ENCODE assay signal across 11 cellular contexts in genomic region chr10:72228318-72228751, GRCh38. TPM values are rescaled to one million over a fixed set of nuclear protein-coding genes. Genes with fewer than 3 reads are reported as not detected.
DNase-seq lines count a peak whose midpoint lies in the region; ATAC-seq and TF ChIP-seq lines count a peak whose summit lies in the region.
"Had no signal": no experiment of that assay in that cellular context is flagged by ENCODE, and none has a peak within 500 bp of the region (broad histone marks: within the 10 kb centered on the region; RNA-seq: fewer than 3 reads in every experiment).

No MANE protein-coding gene starts in this region.

- H3K27ac ChIP-seq in thoracic aorta: peak overlapping the region; percentile 51 to 78
- H3K27ac ChIP-seq: HL-60 had no signal

- no peak for ATAC-seq in activated T-cell treated with anti-CD3 and anti-CD28 coated beads, Interleukin-2, amount 50 U/mL, for 72 hours (replicated peaks in 1 of 2)
- no peak for ATAC-seq in thoracic aorta (ENCODE audit: insufficient number of reproducible peaks, low FRiP score, low read depth)

- peaks cover 20% of the 10 kb centered on the region for H3K4me1 ChIP-seq in endocrine pancreas (ENCODE audit: control insufficient read depth, insufficient read depth, low read length)
- peaks cover 38 to 54% of the 10 kb centered on the region in 2 donors for H3K4me1 ChIP-seq in thoracic aorta (ENCODE audit: control insufficient read depth in 1 of 2, low read depth in 2 of 2)

- H3K27me3 ChIP-seq in endocrine pancreas (ENCODE audit: control insufficient read depth, insufficient read depth, low read length) (no peaks in the 10 kb centered on the region), thoracic aorta (replicated peaks; ENCODE audit: insufficient read depth) (no peaks in the 10 kb centered on the region)
- H3K27me3 ChIP-seq: BE2C had no signal

- peaks cover 39% of the 10 kb centered on the region for H3K4me1 Mint-ChIP-seq in activated T-cell treated with anti-CD3 and anti-CD28 coated beads, Interleukin-2, amount 50 U/mL, for 72 hours (ENCODE audit: low read depth)

- H3K36me3 ChIP-seq in endocrine pancreas (ENCODE audit: control insufficient read depth, insufficient read depth, low read length) (peaks cover 2% of the 10 kb centered on the region), thoracic aorta (peaks cover 33% of the 10 kb centered on the region)

- H3K4me3 Mint-ChIP-seq in activated T-cell treated with anti-CD3 and anti-CD28 coated beads, Interleukin-2, amount 50 U/mL, for 72 hours: peak overlapping the region in 1 of 2 donors; percentile 25

- no peaks in the 10 kb centered on the region for H3K9me3 ChIP-seq in endocrine pancreas (ENCODE audit: control insufficient read depth, low read length)
- H3K9me3 ChIP-seq in thoracic aorta: no peaks in the 10 kb centered on the region
- H3K9me3 ChIP-seq: BE2C had no signal

- peak overlapping the region; percentile 63 for H3K27ac Mint-ChIP-seq in activated T-cell treated with anti-CD3 and anti-CD28 coated beads, Interleukin-2, amount 50 U/mL, for 72 hours

- TF ChIP-seq CTCF in thoracic aorta (IDR thresholded peaks at IDR 0.05) (no peak), GM13977 (IDR thresholded peaks at IDR 0.05; ENCODE audit: extremely low read depth, insufficient read depth, missing control alignments) (no peak)

- H3K27me3 Mint-ChIP-seq in activated T-cell treated with anti-CD3 and anti-CD28 coated beads, Interleukin-2, amount 50 U/mL, for 72 hours (ENCODE audit: low read depth): no peaks in the 10 kb centered on the region

- H3K4me3 ChIP-seq in endocrine pancreas (ENCODE audit: control insufficient read depth, insufficient read depth, low read length): peak overlapping the region; percentile 25
- no peak overlapping the region for H3K4me3 ChIP-seq in thoracic aorta

- H3K9ac ChIP-seq in endocrine pancreas (ENCODE audit: control insufficient read depth, insufficient read depth, low read length): no peak overlapping the region

- H3K36me3 Mint-ChIP-seq in activated T-cell treated with anti-CD3 and anti-CD28 coated beads, Interleukin-2, amount 50 U/mL, for 72 hours (ENCODE audit: insufficient read depth in 2 of 2): peaks cover 5 to 25% of the 10 kb centered on the region in 2 donors

- no peak for DNase-seq in activated T-cell treated with anti-CD3 and anti-CD28 coated beads, Interleukin-2, amount 50 U/mL, for 72 hours
- DNase-seq in activated T-cell treated with anti-CD3 and anti-CD28 coated beads, Interleukin-2, amount 50 U/mL, for 1 hour: no peak
- DNase-seq in NCI-H2196 treated with DMSO at 0.1 percent for 48 hours (lab: John Stamatoyannopoulos, UW; ENCODE audit: unreplicated experiment) (peak; percentile 18), thoracic aorta (ENCODE audit: low spot score) (no peak), GM13977 (ENCODE audit: low spot score) (no peak), NCI-H510A (lab: John Stamatoyannopoulos, UW) (no peak)
- no peak for DNase-seq in stimulated activated naive CD4-positive, alpha-beta T cell (lab: John Stamatoyannopoulos, UW)
- DNase-seq: BE2C, hypothalamus had no signal

- H3K9me3 Mint-ChIP-seq in activated T-cell treated with anti-CD3 and anti-CD28 coated beads, Interleukin-2, amount 50 U/mL, for 72 hours: no peaks in the 10 kb centered on the region

- in situ Hi-C loops in GM13977 (cut with MboI; ENCODE audit: low pct_unique_long_range_greater_than_20kb, low sequenced_read_pairs, unreplicated experiment): no loop called here

RNA-seq across cellular contexts. Expression of gene ASCC1, which starts 12.3 kb away (rescaled TPM):
- 10 to 100 TPM; 81.2 to 84.3 TPM for total RNA-seq in activated T-cell treated with anti-CD3 and anti-CD28 coated beads, Interleukin-2, amount 50 U/mL, for 72 hours
- total RNA-seq in thoracic aorta: 10 to 100 TPM; 15.2 to 30.3 TPM

RNA-seq across cellular contexts. Expression of gene ANAPC16, which starts 12.5 kb away (rescaled TPM):
- 100 to 1,000 TPM; 183 to 197 TPM for total RNA-seq in activated T-cell treated with anti-CD3 and anti-CD28 coated beads, Interleukin-2, amount 50 U/mL, for 72 hours
- 10 to 100 TPM; 44.0 to 46.7 TPM for total RNA-seq in thoracic aorta

RNA-seq across cellular contexts. Expression of gene DDIT4, which starts 45.4 kb away (rescaled TPM):
- total RNA-seq in activated T-cell treated with anti-CD3 and anti-CD28 coated beads, Interleukin-2, amount 50 U/mL, for 72 hours: 1,000 to 10,000 TPM; 1,119 to 1,202 TPM
- 100 to 1,000 TPM; 163 to 374 TPM for total RNA-seq in thoracic aorta
